1 cellular context compared by ENCODE assay signal in genomic region chr1:62621907-62622306, GRCh38.
A peak's percentile ranks its signal among the peaks of the same experiment; 100 is the strongest.
TF ChIP-seq lines count a peak whose summit lies in the region.

No MANE protein-coding gene starts in this region.

TF ChIP-seq in HEK293, 187 proteins besides CTCF, POLR2A, EP300 and RAD21 (continued from another document):
- TF ChIP-seq ZNF223 (tag by site-specific recombination; IDR thresholded peaks at IDR 0.05) (no peak), ZBTB6 (tag by site-specific recombination; IDR thresholded peaks at IDR 0.05) (no peak), ZNF596 (tag by site-specific recombination; IDR thresholded peaks at IDR 0.05) (no peak), ZNF169 (tag by site-specific recombination; IDR thresholded peaks at IDR 0.05) (no peak), ZNF184 (tag by site-specific recombination; IDR thresholded peaks at IDR 0.05) (no peak), ZNF621 (tag by site-specific recombination; IDR thresholded peaks at IDR 0.05) (no peak), ZNF529 (tag by site-specific recombination; IDR thresholded peaks at IDR 0.05; ENCODE audit: insufficient replicate concordance) (no peak), SP2 (tag by site-specific recombination; IDR thresholded peaks at IDR 0.05) (no peak), ZSCAN16 (tag by site-specific recombination; IDR thresholded peaks at IDR 0.05) (peak; percentile 78; the same call in 1 of the 2 replicates), ZNF660 (tag by site-specific recombination; IDR thresholded peaks at IDR 0.05) (peak; percentile 72; the same call in 1 of the 2 replicates), INSM2 (tag by site-specific recombination; IDR thresholded peaks at IDR 0.05) (no peak), ZFHX2 (tag by site-specific recombination; conservative IDR thresholded peaks at IDR 0.05) (no peak), ZNF366 (tag by site-specific recombination; conservative IDR thresholded peaks at IDR 0.05) (peak; percentile 35; the same call in 1 of the 2 replicates), ZNF449 (tag by site-specific recombination; IDR thresholded peaks at IDR 0.05) (no peak), ZNF202 (tag by site-specific recombination; IDR thresholded peaks at IDR 0.05; ENCODE audit: borderline replicate concordance) (no peak), ZFP3 (tag by site-specific recombination; IDR thresholded peaks at IDR 0.05; ENCODE audit: low read depth) (no peak), ZNF426 (tag by site-specific recombination; IDR thresholded peaks at IDR 0.05) (no peak), ZNF658 (tag by site-specific recombination; IDR thresholded peaks at IDR 0.05) (no peak), ZSCAN30 (tag by site-specific recombination; IDR thresholded peaks at IDR 0.05) (no peak), ZNF514 (tag by site-specific recombination; IDR thresholded peaks at IDR 0.05) (no peak), KLF16 (tag by site-specific recombination; IDR thresholded peaks at IDR 0.05) (no peak), ZNF629 (tag by site-specific recombination; IDR thresholded peaks at IDR 0.05) (peak; percentile 89), ZNF140 (tag by site-specific recombination; IDR thresholded peaks at IDR 0.05) (no peak), ZNF266 (tag by site-specific recombination; IDR thresholded peaks at IDR 0.05; ENCODE audit: low read depth) (no peak), ZNF792 (tag by site-specific recombination; IDR thresholded peaks at IDR 0.05) (no peak), BCL11A (tag by site-specific recombination; IDR thresholded peaks at IDR 0.05; ENCODE audit: low read depth) (no peak), ZBTB1 (tag by site-specific recombination; IDR thresholded peaks at IDR 0.05) (no peak), ZNF311 (tag by site-specific recombination; IDR thresholded peaks at IDR 0.05; ENCODE audit: borderline replicate concordance) (no peak), KLF1 (tag by site-specific recombination; IDR thresholded peaks at IDR 0.05) (no peak), ZNF132 (tag by site-specific recombination; IDR thresholded peaks at IDR 0.05; ENCODE audit: borderline replicate concordance) (no peak), ZNF692 (tag by site-specific recombination; IDR thresholded peaks at IDR 0.05) (0 out of 2 replicates have a peak, but pooled peaks have one; percentile 34), ZBTB17 (tag by site-specific recombination; IDR thresholded peaks at IDR 0.05) (peak; percentile 74), PRDM2 (tag by site-specific recombination; IDR thresholded peaks at IDR 0.05; ENCODE audit: borderline replicate concordance) (no peak), ZNF23 (tag by site-specific recombination; IDR thresholded peaks at IDR 0.05; ENCODE audit: borderline replicate concordance) (no peak), ZNF664 (tag by site-specific recombination; IDR thresholded peaks at IDR 0.05) (no peak), REST (tag by site-specific recombination; IDR thresholded peaks at IDR 0.05) (no peak), ZNF341 (tag by site-specific recombination; IDR thresholded peaks at IDR 0.05; ENCODE audit: low read depth) (no peak)
TF ChIP-seq in HEK293: peak in this region for 10.
